26 cellular contexts compared by ENCODE assay signal in the genomic region with DNA sequence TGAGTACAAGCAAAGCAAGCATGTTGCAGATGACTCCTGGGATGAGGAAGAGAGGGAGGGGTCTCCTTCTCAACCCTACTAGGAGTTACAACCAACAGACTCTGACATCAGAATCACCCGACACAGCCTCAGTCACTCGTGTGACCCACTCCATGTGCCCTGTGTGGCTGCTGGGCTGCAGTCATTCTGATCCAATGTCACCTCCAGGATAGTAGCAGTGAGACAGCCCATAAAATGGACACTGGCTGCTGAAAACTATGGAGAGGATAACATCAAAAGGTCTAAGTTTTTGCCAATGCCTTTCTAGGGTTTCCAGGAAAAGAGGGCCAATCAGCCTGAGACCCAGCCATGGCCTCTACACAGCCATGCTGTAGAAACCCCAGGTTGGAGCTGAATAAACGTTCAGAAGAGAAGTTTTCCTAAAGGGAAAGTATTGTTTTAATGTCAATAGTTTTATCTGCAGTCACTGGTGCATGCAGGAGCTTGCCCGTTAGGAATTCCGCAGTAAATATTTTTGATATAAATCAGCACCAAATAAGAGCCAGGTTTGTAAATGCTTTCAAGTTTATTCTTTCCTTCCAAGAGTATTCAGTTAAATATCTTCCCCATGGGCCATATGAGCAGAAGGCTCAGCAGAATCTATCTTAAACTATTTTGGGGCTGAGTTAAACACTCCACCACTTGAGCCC.
A peak's percentile ranks its signal among the peaks of the same experiment; 100 is the strongest.
DNase-seq lines count a peak whose midpoint lies in the region; ATAC-seq and TF ChIP-seq lines count a peak whose summit lies in the region.
"Had no signal": no experiment of that assay in that cellular context is flagged by ENCODE, and none has a peak within 500 bp of the region (broad histone marks: within the 10 kb centered on the region; RNA-seq: fewer than 3 reads in every experiment).

No MANE protein-coding gene starts in this region.

- peak overlapping the region; percentile 46 for H2AFZ ChIP-seq in PC-3 (ENCODE audit: low read length)
- no peak overlapping the region for H2AFZ ChIP-seq in neuronal stem cell (ENCODE audit: low read length)

- H3K23ac ChIP-seq in neuronal stem cell (ENCODE audit: low read depth, low read length, poor library complexity): no peak overlapping the region

- no CpG with 5 or more reads among the region's 5 CpGs for WGBS in neuronal stem cell (ENCODE audit: extremely low coverage in 2 of 2, insufficient read length in 2 of 2, insufficient replicate concordance in 1 of 2), 2 donors
- WGBS in body of pancreas, 2 donors: 45 to 54% methylated on average over 4 to 5 of the region's 5 CpGs

- DNase-seq in Caki2 (ENCODE audit: low read depth) (peak; percentile 26), PC-3 (peak; percentile 40), epithelial cell of esophagus (ENCODE audit: low read depth) (peak; percentile 79), neuronal stem cell (ENCODE audit: low spot score) (no peak), body of pancreas (no peak), cerebellar cortex (ENCODE audit: low spot score) (no peak)
- DNase-seq in activated naive CD4-positive, alpha-beta T cell treated with anti-CD3 and anti-CD28 coated beads, Interleukin-2, amount 50 U/mL, for 72 hours (ENCODE audit: low spot score in 2 of 2): no peak
- no peak for DNase-seq in CD4-positive, alpha-beta T cell
- DNase-seq: ACHN; activated CD4-positive, alpha-beta T cell treated with anti-CD3 and anti-CD28 coated beads, Interleukin-2, amount 10 ng/mL, durations not matched to agents 24 days and 14 days; activated CD8-positive, alpha-beta memory T cell treated with anti-CD3 and anti-CD28 coated beads, Interleukin-2, amount 10 ng/mL, durations not matched to agents 7 days and 5 days; activated naive CD4-positive, alpha-beta T cell treated with anti-CD3 and anti-CD28 coated beads, Interleukin-2, amount 10 ng/mL, durations not matched to agents 7 days and 5 days; anterior cingulate cortex; hypothalamus; Kasumi-1; natural killer cell; NCI-H1092 treated with DMSO at 0.1 percent for 48 hours; NCI-H187 treated with DMSO at 0.1 percent for 48 hours; NCI-H748 treated with DMSO at 0.1 percent for 48 hours; spleen; stimulated activated CD4-positive, alpha-beta T cell treated with anti-CD3 and anti-CD28 coated beads, Interleukin-2, amount 100 ng/mL, for 48 hours; T-helper 2 cell had no signal

- no peak overlapping the region for H3K14ac ChIP-seq in neuronal stem cell (ENCODE audit: low read length)

- peak overlapping the region; percentile 51 for H3K4me2 ChIP-seq in PC-3 (ENCODE audit: low read length)
- no peak overlapping the region for H3K4me2 ChIP-seq in neuronal stem cell (ENCODE audit: insufficient read depth, low read length, poor library complexity, severe bottlenecking)

- no peaks in the 10 kb centered on the region for H3K9me3 Mint-ChIP-seq in activated naive CD4-positive, alpha-beta T cell treated with anti-CD3 and anti-CD28 coated beads, Interleukin-2, amount 50 U/mL, for 72 hours
- H3K9me3 Mint-ChIP-seq in CD4-positive, alpha-beta T cell: peaks cover 2% of the 10 kb centered on the region
- H3K9me3 Mint-ChIP-seq: activated CD4-positive, alpha-beta T cell treated with anti-CD3 and anti-CD28 coated beads, Interleukin-2, amount 10 ng/mL, durations not matched to agents 24 days and 14 days had no signal

- H3K4me3 Mint-ChIP-seq in CD4-positive, alpha-beta T cell: no peak overlapping the region
- H3K4me3 Mint-ChIP-seq: activated CD4-positive, alpha-beta T cell treated with anti-CD3 and anti-CD28 coated beads, Interleukin-2, amount 10 ng/mL, durations not matched to agents 24 days and 14 days; activated CD8-positive, alpha-beta memory T cell treated with anti-CD3 and anti-CD28 coated beads, Interleukin-2, amount 10 ng/mL, durations not matched to agents 7 days and 5 days; activated naive CD4-positive, alpha-beta T cell treated with anti-CD3 and anti-CD28 coated beads, Interleukin-2, amount 10 ng/mL, durations not matched to agents 7 days and 5 days; CD14-positive monocyte; natural killer cell; stimulated activated effector memory CD8-positive, alpha-beta T cell treated with anti-CD3 and anti-CD28 coated beads, Interleukin-12 subunit alpha, Interleukin-12 subunit beta, amount 100 ng/mL, for 72 hours had no signal

- no peaks in the 10 kb centered on the region for H3K4me1 Mint-ChIP-seq in CD4-positive, alpha-beta T cell (ENCODE audit: low read depth)
- H3K4me1 Mint-ChIP-seq: activated CD4-positive, alpha-beta T cell treated with anti-CD3 and anti-CD28 coated beads, Interleukin-2, amount 10 ng/mL, durations not matched to agents 24 days and 14 days; activated CD8-positive, alpha-beta memory T cell treated with anti-CD3 and anti-CD28 coated beads, Interleukin-2, amount 10 ng/mL, durations not matched to agents 7 days and 5 days; activated naive CD4-positive, alpha-beta T cell treated with anti-CD3 and anti-CD28 coated beads, Interleukin-2, amount 10 ng/mL, durations not matched to agents 7 days and 5 days; CD14-positive monocyte; natural killer cell; stimulated activated effector memory CD8-positive, alpha-beta T cell treated with anti-CD3 and anti-CD28 coated beads, Interleukin-12 subunit alpha, Interleukin-12 subunit beta, amount 100 ng/mL, for 72 hours had no signal

- no peaks in the 10 kb centered on the region for H3K9me2 ChIP-seq in PC-3 (replicated peaks; ENCODE audit: low read length)

- no peak overlapping the region for H2AK5ac ChIP-seq in neuronal stem cell (ENCODE audit: low read depth, low read length)

- H3K4me3 ChIP-seq in PC-3 (ENCODE audit: low read length) (no peak overlapping the region), epithelial cell of esophagus (ENCODE audit: low read length) (no peak overlapping the region), neuronal stem cell (ENCODE audit: low read length in 2 of 2) (no peak overlapping the region), body of pancreas (no peak overlapping the region)
- H3K4me3 ChIP-seq: spleen had no signal

- 0 out of 2 replicates have a peak overlapping the region, but pooled peaks have one; percentile 23 for H3K27ac ChIP-seq in PC-3 (ENCODE audit: low read length)
- H3K27ac ChIP-seq in neuronal stem cell (replicated peaks; ENCODE audit: low read length): no peak overlapping the region
- no peak overlapping the region for H3K27ac ChIP-seq in body of pancreas
- H3K27ac ChIP-seq in CD4-positive, alpha-beta T cell (ENCODE audit: low read depth, low read length): no peak overlapping the region
- H3K27ac ChIP-seq: spleen, VCaP had no signal

- no peaks in the 10 kb centered on the region for H3K27me3 ChIP-seq in PC-3 (ENCODE audit: low read length)
- H3K27me3 ChIP-seq in neuronal stem cell (ENCODE audit: control insufficient read depth in 3 of 3, insufficient read depth in 3 of 3, low read depth in 1 of 3, low read length in 3 of 3): no peaks in the 10 kb centered on the region
- no peaks in the 10 kb centered on the region for H3K27me3 ChIP-seq in body of pancreas
- no peaks in the 10 kb centered on the region for H3K27me3 ChIP-seq in CD4-positive, alpha-beta T cell (ENCODE audit: control insufficient read depth, insufficient read depth, low read length)
- H3K27me3 ChIP-seq: spleen had no signal

- no peak overlapping the region for H2BK12ac ChIP-seq in neuronal stem cell (ENCODE audit: low read length)

- peaks cover 11% of the 10 kb centered on the region for H3K4me1 ChIP-seq in PC-3 (ENCODE audit: insufficient read depth, low read length)
- no peaks in the 10 kb centered on the region for H3K4me1 ChIP-seq in neuronal stem cell (ENCODE audit: control insufficient read depth in 2 of 2, insufficient read depth in 1 of 2, low read depth in 1 of 2, low read length in 2 of 2)
- H3K4me1 ChIP-seq in body of pancreas: no peaks in the 10 kb centered on the region
- H3K4me1 ChIP-seq: spleen had no signal

- H3K18ac ChIP-seq in neuronal stem cell (ENCODE audit: low read length): peak overlapping the region; percentile 5

- H3K36me3 ChIP-seq in PC-3 (ENCODE audit: low read depth, low read length) (no peaks in the 10 kb centered on the region), neuronal stem cell (replicated peaks in 1 of 2; ENCODE audit: control insufficient read depth in 2 of 2, insufficient read depth in 2 of 2, low read length in 2 of 2) (no peaks in the 10 kb centered on the region), body of pancreas (replicated peaks in 1 of 2; ENCODE audit: insufficient read depth in 1 of 2, low read depth in 2 of 2) (no peaks in the 10 kb centered on the region)
- H3K36me3 ChIP-seq: spleen had no signal

- H3K9ac ChIP-seq in PC-3 (ENCODE audit: low read length) (no peak overlapping the region), neuronal stem cell (ENCODE audit: low read depth, low read length, poor library complexity) (no peak overlapping the region)

- no peak overlapping the region for H3K4ac ChIP-seq in neuronal stem cell (ENCODE audit: low read length)

- peak; percentile 86 for ATAC-seq in PC-3
- no peak for ATAC-seq in body of pancreas
- ATAC-seq in activated naive CD4-positive, alpha-beta T cell treated with anti-CD3 and anti-CD28 coated beads, Interleukin-2, amount 50 U/mL, for 72 hours: no peak
- no peak for ATAC-seq in CD4-positive, alpha-beta T cell (ENCODE audit: poor library complexity)
- ATAC-seq: activated CD8-positive, alpha-beta memory T cell treated with anti-CD3 and anti-CD28 coated beads, Interleukin-2, amount 10 ng/mL, durations not matched to agents 7 days and 5 days; natural killer cell; SK-N-SH treated with all-trans-retinoic acid at 6 μM for 48 hours; stimulated activated effector memory CD8-positive, alpha-beta T cell treated with anti-CD3 and anti-CD28 coated beads, Interleukin-12 subunit alpha, Interleukin-12 subunit beta, amount 100 ng/mL, for 72 hours had no signal

- H3K79me2 ChIP-seq in PC-3 (ENCODE audit: low read length): no peaks in the 10 kb centered on the region

- no TSS peak for BruUV-seq in PC-3 (replicated peaks; lab: Mats Ljungman, UMichigan)

- H4K91ac ChIP-seq in neuronal stem cell (ENCODE audit: low read depth, low read length, poor library complexity): no peak overlapping the region

- CTCF ChIA-PET in PC-3 (lab: Charles Lee): interaction anchor here (1.4 kb wide), 1 partner anchor 223 kb away, joined by 3 read pairs; no protein-coding TSS in a partner anchor
- CTCF ChIA-PET in CD4-positive, alpha-beta T cell (lab: Charles Lee): no interaction called here

- H3F3A ChIP-seq in PC-3 (ENCODE audit: low read length, unreplicated experiment): no peaks in the 10 kb centered on the region

- H2BK5ac ChIP-seq in neuronal stem cell (ENCODE audit: low read length): peak overlapping the region; percentile 19

- in situ Hi-C loops in Caki2 (cut with HindIII; ENCODE audit: low pct_unique_long_range_greater_than_20kb, low sequenced_read_pairs): no loop called here

- TF ChIP-seq POLR2A in body of pancreas (IDR thresholded peaks at IDR 0.05): no peak

- H3K36me3 Mint-ChIP-seq in activated naive CD4-positive, alpha-beta T cell treated with anti-CD3 and anti-CD28 coated beads, Interleukin-2, amount 50 U/mL, for 72 hours: no peaks in the 10 kb centered on the region
- H3K36me3 Mint-ChIP-seq in CD4-positive, alpha-beta T cell (ENCODE audit: low read depth): no peaks in the 10 kb centered on the region
- H3K36me3 Mint-ChIP-seq: activated CD8-positive, alpha-beta memory T cell treated with anti-CD3 and anti-CD28 coated beads, Interleukin-2, amount 10 ng/mL, durations not matched to agents 7 days and 5 days; activated naive CD4-positive, alpha-beta T cell treated with anti-CD3 and anti-CD28 coated beads, Interleukin-2, amount 10 ng/mL, durations not matched to agents 7 days and 5 days; CD14-positive monocyte; natural killer cell; stimulated activated effector memory CD8-positive, alpha-beta T cell treated with anti-CD3 and anti-CD28 coated beads, Interleukin-12 subunit alpha, Interleukin-12 subunit beta, amount 100 ng/mL, for 72 hours had no signal

- H3K79me1 ChIP-seq in neuronal stem cell (ENCODE audit: low read depth, low read length): no peaks in the 10 kb centered on the region

- no peak overlapping the region for H3K27ac Mint-ChIP-seq in activated naive CD4-positive, alpha-beta T cell treated with anti-CD3 and anti-CD28 coated beads, Interleukin-2, amount 50 U/mL, for 72 hours
- no peak overlapping the region for H3K27ac Mint-ChIP-seq in CD4-positive, alpha-beta T cell
- H3K27ac Mint-ChIP-seq: activated CD4-positive, alpha-beta T cell treated with anti-CD3 and anti-CD28 coated beads, Interleukin-2, amount 10 ng/mL, durations not matched to agents 24 days and 14 days; activated CD8-positive, alpha-beta memory T cell treated with anti-CD3 and anti-CD28 coated beads, Interleukin-2, amount 10 ng/mL, durations not matched to agents 7 days and 5 days; activated naive CD4-positive, alpha-beta T cell treated with anti-CD3 and anti-CD28 coated beads, Interleukin-2, amount 10 ng/mL, durations not matched to agents 7 days and 5 days; natural killer cell; stimulated activated effector memory CD8-positive, alpha-beta T cell treated with anti-CD3 and anti-CD28 coated beads, Interleukin-12 subunit alpha, Interleukin-12 subunit beta, amount 100 ng/mL, for 72 hours had no signal

- H3K9me3 ChIP-seq in PC-3 (ENCODE audit: low read length): no peaks in the 10 kb centered on the region
- no peaks in the 10 kb centered on the region for H3K9me3 ChIP-seq in neuronal stem cell (replicated peaks in 1 of 2; ENCODE audit: control insufficient read depth in 2 of 2, insufficient read depth in 1 of 2, low read depth in 1 of 2, low read length in 2 of 2)
- no peaks in the 10 kb centered on the region for H3K9me3 ChIP-seq in body of pancreas
- H3K9me3 ChIP-seq in CD4-positive, alpha-beta T cell (ENCODE audit: control insufficient read depth, low read length): no peaks in the 10 kb centered on the region

- intact Hi-C loops in PC-3 (cut with micrococcal nuclease) (loop anchor here (1.0 kb wide), 1 partner anchor 45 kb away; no protein-coding TSS in a partner anchor), body of pancreas (cut with DNase I) (no loop called here)
- intact Hi-C loops in CD4-positive, alpha-beta T cell (cut with DNase I, micrococcal nuclease): no loop called here

- no peaks in the 10 kb centered on the region for H3K27me3 Mint-ChIP-seq in CD4-positive, alpha-beta T cell
- H3K27me3 Mint-ChIP-seq: activated CD4-positive, alpha-beta T cell treated with anti-CD3 and anti-CD28 coated beads, Interleukin-2, amount 10 ng/mL, durations not matched to agents 24 days and 14 days; activated CD8-positive, alpha-beta memory T cell treated with anti-CD3 and anti-CD28 coated beads, Interleukin-2, amount 10 ng/mL, durations not matched to agents 7 days and 5 days; activated naive CD4-positive, alpha-beta T cell treated with anti-CD3 and anti-CD28 coated beads, Interleukin-2, amount 10 ng/mL, durations not matched to agents 7 days and 5 days had no signal

- no peaks in the 10 kb centered on the region for H4K20me1 ChIP-seq in PC-3 (ENCODE audit: low read length)

- no peak for TF ChIP-seq CTCF in PC-3 (conservative IDR thresholded peaks at IDR 0.05; ENCODE audit: low read depth, low read length)
- no peak for TF ChIP-seq CTCF in epithelial cell of esophagus (IDR thresholded peaks at IDR 0.05; ENCODE audit: insufficient read depth, low read depth, low read length, missing control alignments)
- TF ChIP-seq CTCF in body of pancreas (IDR thresholded peaks at IDR 0.05): no peak
- TF ChIP-seq CTCF in CD4-positive, alpha-beta T cell (IDR thresholded peaks at IDR 0.05): no peak

- POLR2A ChIA-PET in PC-3 (lab: Charles Lee; ENCODE audit: unreplicated experiment): no interaction called here
- POLR2A ChIA-PET in CD4-positive, alpha-beta T cell (lab: Charles Lee): no interaction called here

- no peak overlapping the region for H4K8ac ChIP-seq in neuronal stem cell (ENCODE audit: low read depth, low read length)

- no peak overlapping the region for H2BK15ac ChIP-seq in neuronal stem cell (ENCODE audit: low read length)

- no peak overlapping the region for H2BK120ac ChIP-seq in neuronal stem cell (ENCODE audit: low read depth, low read length)

Comparison
In these comparisons a context has a peak if more than half of its experiments do, and no peak if none do; other contexts are left out.
1. DNase-seq: peak in Caki2 (single experiment), PC-3 (single experiment) and epithelial cell of esophagus (single experiment); none in neuronal stem cell (single experiment), body of pancreas (0 of 4), activated naive CD4-positive, alpha-beta T cell treated with anti-CD3 and anti-CD28 coated beads, Interleukin-2, amount 50 U/mL, for 72 hours (0 of 2), CD4-positive, alpha-beta T cell (0 of 10) and cerebellar cortex (single experiment).